Comparison of ENCODE assay signal across 10 cellular contexts in the genomic region with DNA sequence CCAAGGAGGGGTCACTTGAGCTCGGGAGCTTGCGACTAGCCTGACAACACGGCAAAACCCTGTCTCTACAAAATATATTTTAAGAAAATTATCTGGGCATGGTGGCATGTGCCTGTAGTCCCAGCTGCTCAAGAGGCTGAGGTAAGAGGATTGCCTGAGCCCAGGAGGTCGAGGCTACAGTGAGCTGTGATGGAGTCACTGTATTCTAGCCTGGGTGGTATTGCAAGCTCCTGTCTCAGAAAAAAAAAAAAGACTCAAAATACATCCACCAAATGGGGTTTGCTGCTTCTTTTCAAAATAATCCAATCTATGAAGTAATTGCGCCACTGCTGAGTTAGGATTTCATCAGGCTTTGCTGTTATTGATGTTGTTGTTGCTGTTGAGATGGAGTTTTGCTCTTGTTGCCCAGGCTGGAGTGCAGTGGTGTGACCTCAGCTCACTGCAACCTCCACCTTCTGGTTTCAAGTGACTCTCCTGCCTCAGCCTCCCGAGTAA. TPM values are rescaled to one million over a fixed set of nuclear protein-coding genes. Genes with fewer than 3 reads are reported as not detected.
DNase-seq lines count a peak whose midpoint lies in the region; ATAC-seq and TF ChIP-seq lines count a peak whose summit lies in the region.
"Had no signal": no experiment of that assay in that cellular context is flagged by ENCODE, and none has a peak within 500 bp of the region (broad histone marks: within the 10 kb centered on the region; RNA-seq: fewer than 3 reads in every experiment).

No MANE protein-coding gene starts in this region.

- WGBS in body of pancreas, 2 donors = 84 to 95% methylated on average over 6 of the region's 6 CpGs

- H3K36me3 ChIP-seq in adipocyte (ENCODE audit: control insufficient read depth, insufficient read depth, low read length, severe bottlenecking) (no peaks in the 10 kb centered on the region), tibial artery (no peaks in the 10 kb centered on the region), body of pancreas (replicated peaks in 1 of 2; ENCODE audit: insufficient read depth in 1 of 2, low read depth in 2 of 2) (no peaks in the 10 kb centered on the region), HAP-1 (replicated peaks) (no peaks in the 10 kb centered on the region)

- in situ Hi-C loops in HAP-1 (cut with MboI; ENCODE audit: low sequenced_read_pairs) = no loop called here

- H3K27me3 Mint-ChIP-seq in activated T-cell treated with anti-CD3 and anti-CD28 coated beads, Interleukin-2, amount 50 U/mL, for 72 hours (ENCODE audit: low read depth) = no peaks in the 10 kb centered on the region

- no peak for DNase-seq in activated T-cell treated with anti-CD3 and anti-CD28 coated beads, Interleukin-2, amount 50 U/mL, for 72 hours
- no peak for DNase-seq in activated T-cell treated with anti-CD3 and anti-CD28 coated beads, Interleukin-2, amount 50 U/mL, for 48 hours
- peak; percentile 63 for DNase-seq in adipocyte (ENCODE audit: low read depth)
- peak; percentile 24 for DNase-seq in kidney tubule cell (ENCODE audit: low spot score)
- no peak for DNase-seq in tibial artery
- no peak for DNase-seq in body of pancreas
- DNase-seq in HAP-1 (ENCODE audit: low spot score in 2 of 2) = no peak
- DNase-seq: cortex of kidney, NCI-H1436 had no signal

- peak overlapping the region; percentile 83 to 91 for H3K27ac ChIP-seq in tibial artery
- peak overlapping the region in 2 of 4 donors; percentile 46 to 69 for H3K27ac ChIP-seq in body of pancreas

- peak overlapping the region in 1 of 2 donors; percentile 88 for H3K4me3 Mint-ChIP-seq in activated T-cell treated with anti-CD3 and anti-CD28 coated beads, Interleukin-2, amount 50 U/mL, for 72 hours

- no peak for TF ChIP-seq POLR2A in body of pancreas (IDR thresholded peaks at IDR 0.05)

- H3K4me1 ChIP-seq in adipocyte (ENCODE audit: control insufficient read depth, insufficient read depth, low read length) (peaks cover 71% of the 10 kb centered on the region), tibial artery (peaks cover 0 to 73% (median 36%) of the 10 kb centered on the region in 4 donors), body of pancreas (no peaks in the 10 kb centered on the region), HAP-1 (peaks cover 12% of the 10 kb centered on the region)

- H3K27me3 ChIP-seq in adipocyte (replicated peaks; ENCODE audit: control insufficient read depth, insufficient read depth, low read length) (no peaks in the 10 kb centered on the region), tibial artery (no peaks in the 10 kb centered on the region), body of pancreas (no peaks in the 10 kb centered on the region), HAP-1 (ENCODE audit: low read depth) (no peaks in the 10 kb centered on the region)

- intact Hi-C loops in tibial artery (cut with DNase I; ENCODE audit: low total_unique reads) (no loop called here), body of pancreas (cut with DNase I) (no loop called here)

- peak overlapping the region; percentile 61 for H3K4me3 ChIP-seq in adipocyte (ENCODE audit: low read length)
- H3K4me3 ChIP-seq in tibial artery = peak overlapping the region in 1 of 2 donors; percentile 3
- no peak overlapping the region for H3K4me3 ChIP-seq in body of pancreas
- no peak overlapping the region for H3K4me3 ChIP-seq in HAP-1

- peak overlapping the region; percentile 76 for H3K9ac ChIP-seq in adipocyte (ENCODE audit: low read length)

- H3K9me3 ChIP-seq in adipocyte (ENCODE audit: control insufficient read depth, low read length) = no peaks in the 10 kb centered on the region
- H3K9me3 ChIP-seq in tibial artery = no peaks in the 10 kb centered on the region
- no peaks in the 10 kb centered on the region for H3K9me3 ChIP-seq in body of pancreas
- no peaks in the 10 kb centered on the region for H3K9me3 ChIP-seq in HAP-1

- H3K36me3 Mint-ChIP-seq in activated T-cell treated with anti-CD3 and anti-CD28 coated beads, Interleukin-2, amount 50 U/mL, for 72 hours (ENCODE audit: insufficient read depth in 2 of 2) = peaks cover 2% of the 10 kb centered on the region in 2 donors

- peaks cover 0 to 3% of the 10 kb centered on the region in 2 donors for H3K9me3 Mint-ChIP-seq in activated T-cell treated with anti-CD3 and anti-CD28 coated beads, Interleukin-2, amount 50 U/mL, for 72 hours

- H3K4me1 Mint-ChIP-seq in activated T-cell treated with anti-CD3 and anti-CD28 coated beads, Interleukin-2, amount 50 U/mL, for 72 hours (ENCODE audit: low read depth) = peaks cover 52% of the 10 kb centered on the region

- TF ChIP-seq CTCF in tibial artery (IDR thresholded peaks at IDR 0.05) (no peak), body of pancreas (IDR thresholded peaks at IDR 0.05) (no peak)

- no peak for ATAC-seq in activated T-cell treated with anti-CD3 and anti-CD28 coated beads, Interleukin-2, amount 50 U/mL, for 72 hours (replicated peaks in 1 of 2)
- ATAC-seq in body of pancreas (no peak), GM18870 (IDR thresholded peaks at IDR 0.05; ENCODE audit: unreplicated experiment) (no peak)

- H3K27ac Mint-ChIP-seq in activated T-cell treated with anti-CD3 and anti-CD28 coated beads, Interleukin-2, amount 50 U/mL, for 72 hours = peak overlapping the region; percentile 99

RNA-seq across cellular contexts. Expression of a gene that starts 11.1 kb away (rescaled TPM):
- total RNA-seq in activated T-cell treated with anti-CD3 and anti-CD28 coated beads, Interleukin-2, amount 50 U/mL, for 72 hours = 100 to 1,000 TPM; 211 to 545 TPM
- 1,000 to 10,000 TPM in 1 of 2 donors, 100 to 1,000 TPM in 1; 539 to 1,025 TPM for total RNA-seq in body of pancreas

RNA-seq across cellular contexts. Expression of a gene that starts 15.5 kb away (rescaled TPM):
- 1 to 10 TPM; 5.5 to 8.7 TPM for total RNA-seq in activated T-cell treated with anti-CD3 and anti-CD28 coated beads, Interleukin-2, amount 50 U/mL, for 72 hours
- 1 to 10 TPM; 7.3 to 7.5 TPM for total RNA-seq in body of pancreas

Comparison
In these comparisons a context has a peak if more than half of its experiments do, and no peak if none do; other contexts are left out.
1. DNase-seq: peak in adipocyte (single experiment) and kidney tubule cell (single experiment); none in activated T-cell treated with anti-CD3 and anti-CD28 coated beads, Interleukin-2, amount 50 U/mL, for 72 hours (0 of 2), activated T-cell treated with anti-CD3 and anti-CD28 coated beads, Interleukin-2, amount 50 U/mL, for 48 hours (0 of 2), tibial artery (0 of 2), body of pancreas (0 of 4) and HAP-1 (0 of 2).